In the genomic region with DNA sequence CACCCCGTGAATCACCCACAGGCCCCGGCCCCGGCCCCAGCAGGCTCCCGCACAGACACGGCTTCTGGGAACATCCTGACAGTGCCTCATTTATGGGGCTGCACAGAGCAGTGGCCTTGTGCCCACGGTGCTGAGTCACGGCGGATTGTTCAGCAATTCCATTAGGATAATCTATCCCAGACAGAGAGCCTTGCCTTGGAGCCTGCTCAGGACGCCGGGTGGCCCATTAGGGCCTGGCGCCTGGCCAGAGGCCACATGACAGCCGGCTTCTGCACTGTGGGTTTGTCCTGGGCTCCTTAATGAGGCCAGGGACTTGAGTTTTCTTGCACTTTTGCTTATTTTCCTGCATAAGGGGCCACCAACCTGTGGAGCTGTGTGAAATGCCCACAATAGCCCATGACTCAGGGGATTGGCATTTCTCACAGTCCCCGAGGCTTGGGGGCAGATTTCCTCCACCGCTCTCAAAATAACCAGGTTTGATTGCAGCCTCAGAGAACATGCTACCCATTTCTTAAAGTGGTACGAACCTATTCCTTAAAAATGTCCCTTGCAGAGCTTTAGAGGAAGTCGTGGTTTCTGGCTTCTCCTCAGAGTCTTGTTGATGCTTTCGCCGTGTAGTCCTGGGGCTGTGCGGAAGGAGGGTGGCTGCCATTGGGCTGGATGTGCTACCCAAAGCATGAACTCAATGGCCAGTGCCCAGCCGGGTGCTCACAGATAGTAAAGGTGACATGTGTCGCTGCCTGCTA, we compare ENCODE assay signal across 8 cellular contexts. TPM values are rescaled to one million over a fixed set of nuclear protein-coding genes. Genes with fewer than 3 reads are reported as not detected.
DNase-seq lines count a peak whose midpoint lies in the region; ATAC-seq and TF ChIP-seq lines count a peak whose summit lies in the region.

No MANE protein-coding gene starts in this region.

- H3K9me3 ChIP-seq in cardiac muscle cell (ENCODE audit: low read depth) = no peaks in the 10 kb centered on the region

- no peaks in the 10 kb centered on the region for H3K27me3 ChIP-seq in cardiac muscle cell

- H3K4me1 ChIP-seq in cardiac muscle cell (ENCODE audit: low read depth) = peaks cover 27% of the 10 kb centered on the region

- no peaks in the 10 kb centered on the region for H3K36me3 ChIP-seq in cardiac muscle cell

- no peak overlapping the region for H3K4me3 ChIP-seq in cardiac muscle cell

- no peak for TF ChIP-seq CTCF in cardiac muscle cell (IDR thresholded peaks at IDR 0.05; ENCODE audit: low read depth, low read length)

- H3K27ac ChIP-seq in cardiac muscle cell = peak overlapping the region; percentile 98

- intact Hi-C loops in posterior vena cava (cut with DNase I) = no loop called here

- ATAC-seq in GM18873 (IDR thresholded peaks at IDR 0.05; ENCODE audit: low FRiP score, unreplicated experiment) = no peak
- ATAC-seq in GM21723 (IDR thresholded peaks at IDR 0.05; ENCODE audit: unreplicated experiment) = no peak
- ATAC-seq in GM21528 (IDR thresholded peaks at IDR 0.05; ENCODE audit: low FRiP score, unreplicated experiment) = no peak

- DNase-seq in DMS79 (lab: John Stamatoyannopoulos, UW) (peak; percentile 75), NCI-H1105 (lab: John Stamatoyannopoulos, UW) (peak; percentile 95), amniotic epithelial cell (ENCODE audit: low read depth) (peak; percentile 86), cardiac muscle cell (ENCODE audit: low read depth in 1 of 2, low spot score in 1 of 2) (peak; percentile 85 to 93), posterior vena cava (ENCODE audit: low spot score) (peak; percentile 97)

RNA-seq across cellular contexts. Expression of gene SYNM, which starts 19.0 kb away (rescaled TPM):
- total RNA-seq in cardiac muscle cell (4.8 and 8.0 TPM in 2 replicates), posterior vena cava (100 to 1,000 TPM; 447 to 863 TPM)
- polyA plus RNA-seq in cardiac muscle cell = 2.3 and 5.4 TPM in 2 replicates

Comparison
In these comparisons a context has a peak if more than half of its experiments do, and no peak if none do; other contexts are left out.
1. RNA of gene SYNM, which starts 19.0 kb away (total RNA-seq): 447 to 863 TPM in posterior vena cava; 4.8 to 8.0 TPM in cardiac muscle cell; every median in the first group is over 10 times any median in the second.
2. Peak in every context shown above with its lines, with median percentiles within 50 percentile points of each other: DNase-seq.